Comparison of ENCODE assay signal across 11 cellular contexts in the genomic region with DNA sequence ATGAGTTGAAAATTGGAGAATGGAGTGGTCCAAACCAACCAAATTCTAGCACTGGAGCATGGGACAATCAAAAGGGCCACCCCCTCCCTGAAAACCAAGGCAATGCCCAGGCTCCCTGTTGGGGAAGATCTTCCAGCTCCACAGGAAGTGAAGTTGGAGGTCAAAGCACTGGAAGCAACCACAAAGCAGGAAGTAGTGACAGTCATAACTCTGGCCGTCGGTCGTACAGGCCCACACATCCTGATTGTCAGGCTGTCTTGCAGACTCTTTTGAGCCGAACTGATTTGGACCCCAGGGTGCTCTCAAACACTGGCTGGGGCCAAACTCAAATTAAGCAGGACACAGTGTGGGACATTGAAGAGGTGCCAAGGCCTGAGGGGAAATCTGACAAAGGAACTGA.
DNase-seq lines count a peak whose midpoint lies in the region; ATAC-seq lines count a peak whose summit lies in the region.
"Had no signal": no experiment of that assay in that cellular context is flagged by ENCODE, and none has a peak within 500 bp of the region (broad histone marks: within the 10 kb centered on the region; RNA-seq: fewer than 3 reads in every experiment).

No MANE protein-coding gene starts in this region.

- no peaks in the 10 kb centered on the region for H3K27me3 Mint-ChIP-seq in naive thymus-derived CD8-positive, alpha-beta T cell

- DNase-seq in NOMO-1 (lab: John Stamatoyannopoulos, UW; ENCODE audit: unreplicated experiment in 2 of 2) (peak; percentile 13 to 21), NOMO-1 treated with dmso at 0.1 percent for 144 hours (lab: John Stamatoyannopoulos, UW; ENCODE audit: unreplicated experiment) (no peak), ACHN (no peak), NCI-H1436 (lab: John Stamatoyannopoulos, UW) (no peak), NCI-H2107 treated with DMSO at 0.1 percent for 48 hours (lab: John Stamatoyannopoulos, UW; ENCODE audit: unreplicated experiment) (no peak)
- DNase-seq in Jurkat, Clone E6-1 (ENCODE audit: low read depth, low spot score) = peak; percentile 12
- DNase-seq in activated naive CD4-positive, alpha-beta T cell treated with anti-CD3 and anti-CD28 coated beads, Interleukin-2, amount 50 U/mL, for 72 hours (ENCODE audit: low spot score in 2 of 2) = no peak
- DNase-seq in naive thymus-derived CD8-positive, alpha-beta T cell = no peak
- DNase-seq: amygdala, hypothalamus, NCI-H2081 treated with DMSO at 0.1 percent for 48 hours had no signal

- in situ Hi-C loops in ACHN (cut with HindIII; ENCODE audit: low pct_ligation_motif_present, low pct_unique_long_range_greater_than_20kb, low sequenced_read_pairs) = no loop called here

- H3K27ac Mint-ChIP-seq in activated naive CD4-positive, alpha-beta T cell treated with anti-CD3 and anti-CD28 coated beads, Interleukin-2, amount 50 U/mL, for 72 hours = peak overlapping the region; percentile 53 to 74
- H3K27ac Mint-ChIP-seq in naive thymus-derived CD8-positive, alpha-beta T cell = peak overlapping the region; percentile 41 to 94 (median 80)

- peaks cover 28 to 42% of the 10 kb centered on the region in 2 donors for H3K36me3 Mint-ChIP-seq in activated naive CD4-positive, alpha-beta T cell treated with anti-CD3 and anti-CD28 coated beads, Interleukin-2, amount 50 U/mL, for 72 hours
- H3K36me3 Mint-ChIP-seq in naive thymus-derived CD8-positive, alpha-beta T cell = peaks cover 8 to 82% (median 47%) of the 10 kb centered on the region in 3 donors

- peaks cover 7 to 15% of the 10 kb centered on the region in 2 donors for H3K9me3 Mint-ChIP-seq in activated naive CD4-positive, alpha-beta T cell treated with anti-CD3 and anti-CD28 coated beads, Interleukin-2, amount 50 U/mL, for 72 hours
- peaks cover 0 to 8% (median 0%) of the 10 kb centered on the region in 9 donors for H3K9me3 Mint-ChIP-seq in naive thymus-derived CD8-positive, alpha-beta T cell

- POLR2A ChIA-PET in naive thymus-derived CD8-positive, alpha-beta T cell (lab: Charles Lee) = interaction anchor here (0.5 to 1.0 kb wide), 3 partner anchors 17 to 78 kb away, joined by 3 to 5 read pairs (median 3); no protein-coding TSS in a partner anchor

- H3K4me3 ChIP-seq in Jurkat, Clone E6-1 (ENCODE audit: low read length) = no peak overlapping the region

- peak; percentile 32 to 64 for ATAC-seq in activated naive CD4-positive, alpha-beta T cell treated with anti-CD3 and anti-CD28 coated beads, Interleukin-2, amount 50 U/mL, for 72 hours
- peak in 1 of 2 donors; percentile 33 for ATAC-seq in naive thymus-derived CD8-positive, alpha-beta T cell

- H3K4me3 Mint-ChIP-seq in naive thymus-derived CD8-positive, alpha-beta T cell = peak overlapping the region in 6 of 10 donors; percentile 4 to 68 (median 38)

- H3K4me1 Mint-ChIP-seq in naive thymus-derived CD8-positive, alpha-beta T cell = peaks cover 30 to 53% (median 47%) of the 10 kb centered on the region in 4 donors

Comparison
In these comparisons a context has a peak if more than half of its experiments do, and no peak if none do; other contexts are left out.
1. DNase-seq: peak in NOMO-1 (2 of 2) and Jurkat, Clone E6-1 (single experiment); none in NOMO-1 treated with dmso at 0.1 percent for 144 hours (single experiment), activated naive CD4-positive, alpha-beta T cell treated with anti-CD3 and anti-CD28 coated beads, Interleukin-2, amount 50 U/mL, for 72 hours (0 of 2), naive thymus-derived CD8-positive, alpha-beta T cell (0 of 10), ACHN (single experiment), NCI-H1436 (single experiment) and NCI-H2107 treated with DMSO at 0.1 percent for 48 hours (single experiment).